12 cellular contexts compared by ENCODE assay signal in the genomic region with DNA sequence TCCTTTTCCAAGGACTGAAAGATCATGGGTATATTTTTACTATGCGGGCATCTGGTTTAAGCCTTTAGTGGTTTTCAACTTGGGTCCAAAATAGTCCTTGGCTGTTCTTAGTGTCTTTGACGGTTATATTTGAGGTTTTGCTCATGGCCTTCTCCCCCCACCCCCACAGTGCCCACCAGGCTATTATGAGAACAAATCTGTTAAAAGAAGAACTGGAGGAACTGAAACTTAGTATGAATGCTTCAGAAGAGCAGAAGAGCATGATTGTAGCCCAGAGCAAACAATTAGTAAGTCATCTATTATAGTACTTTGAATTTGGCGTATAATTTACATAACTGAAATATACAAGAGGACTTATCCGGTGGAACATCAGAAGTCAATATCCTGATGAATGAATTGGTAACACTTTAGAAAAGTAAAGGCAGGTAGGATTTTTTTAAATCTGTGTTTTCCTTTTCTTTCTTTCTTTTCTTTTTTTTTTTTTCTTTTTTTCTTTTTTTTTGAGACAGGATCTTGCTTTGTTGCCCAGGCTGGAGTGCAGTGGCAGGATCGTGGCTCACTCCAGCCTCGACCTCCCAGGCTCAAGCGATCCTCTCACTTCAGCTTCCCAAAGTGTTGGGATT.
DNase-seq lines count a peak whose midpoint lies in the region; ATAC-seq and TF ChIP-seq lines count a peak whose summit lies in the region.
"Had no signal": no experiment of that assay in that cellular context is flagged by ENCODE, and none has a peak within 500 bp of the region (broad histone marks: within the 10 kb centered on the region; RNA-seq: fewer than 3 reads in every experiment).

No MANE protein-coding gene starts in this region.

- no peak for DNase-seq in activated CD4-positive, alpha-beta T cell treated with anti-CD3 and anti-CD28 coated beads for 4 hours
- DNase-seq in NCI-H510A treated with DMSO at 0.1 percent for 48 hours (lab: John Stamatoyannopoulos, UW) (no peak), DMS 273 (lab: John Stamatoyannopoulos, UW; ENCODE audit: unreplicated experiment) (no peak)
- DNase-seq in T-helper 2 cell treated with Interferon-gamma antibody and Interleukin-4, amounts not matched to agents 5 μg/mL and 100 μg/mL, for 36 hours (ENCODE audit: low spot score) = no peak
- DNase-seq: Caco-2; effector CD4-positive, alpha-beta T cell had no signal

- peaks cover 15% of the 10 kb centered on the region for H3K27me3 Mint-ChIP-seq in T-helper 2 cell treated with Interferon-gamma antibody and Interleukin-4, amounts not matched to agents 5 μg/mL and 100 μg/mL, for 36 hours (ENCODE audit: low read depth)

- peak; percentile 78 for ATAC-seq in GM18508 (IDR thresholded peaks at IDR 0.05; ENCODE audit: insufficient read depth, unreplicated experiment)
- ATAC-seq in GM21515 (IDR thresholded peaks at IDR 0.05; ENCODE audit: unreplicated experiment) = peak; percentile 92
- ATAC-seq in HG03135 (IDR thresholded peaks at IDR 0.05; ENCODE audit: unreplicated experiment) = peak; percentile 87

- no peaks in the 10 kb centered on the region for H3K9me3 Mint-ChIP-seq in T-helper 2 cell treated with Interferon-gamma antibody and Interleukin-4, amounts not matched to agents 5 μg/mL and 100 μg/mL, for 36 hours
- H3K9me3 Mint-ChIP-seq: activated T-helper 2 cell treated with anti-CD3 and anti-CD28 coated beads, Interferon-gamma antibody, Interleukin-2, Interleukin-4, amounts not matched to agents 10 μg/mL and 5 μg/mL and 100 μg/mL, durations not matched to agents 14 hours and 24 hours and 36 hours had no signal

- H3K36me3 Mint-ChIP-seq in T-helper 2 cell treated with Interferon-gamma antibody and Interleukin-4, amounts not matched to agents 5 μg/mL and 100 μg/mL, for 36 hours (ENCODE audit: low read depth) = no peaks in the 10 kb centered on the region
- H3K36me3 Mint-ChIP-seq: neural progenitor cell had no signal

- H3K27ac Mint-ChIP-seq in T-helper 2 cell treated with Interferon-gamma antibody and Interleukin-4, amounts not matched to agents 5 μg/mL and 100 μg/mL, for 36 hours = no peak overlapping the region
- H3K27ac Mint-ChIP-seq: activated T-helper 2 cell treated with anti-CD3 and anti-CD28 coated beads, Interferon-gamma antibody, Interleukin-2, Interleukin-4, amounts not matched to agents 10 μg/mL and 5 μg/mL and 100 μg/mL, durations not matched to agents 14 hours and 24 hours and 36 hours; neural progenitor cell had no signal

- TF ChIP-seq POLR2A in Raji (IDR thresholded peaks at IDR 0.05; ENCODE audit: insufficient read depth, low read depth, low read length) = peak; percentile 55; the same call in 1 of the 2 replicates

- no peak overlapping the region for H3K4me3 Mint-ChIP-seq in T-helper 2 cell treated with Interferon-gamma antibody and Interleukin-4, amounts not matched to agents 5 μg/mL and 100 μg/mL, for 36 hours
- H3K4me3 Mint-ChIP-seq: neural progenitor cell had no signal

- H3K4me1 Mint-ChIP-seq in T-helper 2 cell treated with Interferon-gamma antibody and Interleukin-4, amounts not matched to agents 5 μg/mL and 100 μg/mL, for 36 hours (ENCODE audit: low read depth) = no peaks in the 10 kb centered on the region
- H3K4me1 Mint-ChIP-seq: neural progenitor cell had no signal
